11 cellular contexts compared by ENCODE assay signal in genomic region chr2:227480528-227480927, GRCh38. TPM values are rescaled to one million over a fixed set of nuclear protein-coding genes. Genes with fewer than 3 reads are reported as not detected.
A peak's percentile ranks its signal among the peaks of the same experiment; 100 is the strongest.
DNase-seq lines count a peak whose midpoint lies in the region; ATAC-seq, FAIRE-seq and TF ChIP-seq lines count a peak whose summit lies in the region.
"Had no signal": no experiment of that assay in that cellular context is flagged by ENCODE, and none has a peak within 500 bp of the region (broad histone marks: within the 10 kb centered on the region; RNA-seq: fewer than 3 reads in every experiment).

No MANE protein-coding gene starts in this region.

- H4K8ac ChIP-seq in mesenchymal stem cell (ENCODE audit: low read length) = no peak overlapping the region

- TF ChIP-seq CTCF in esophagus muscularis mucosa (IDR thresholded peaks at IDR 0.05) = no peak

- intact Hi-C loops in esophagus muscularis mucosa (cut with DNase I) = loop anchor here (5.0 kb wide), 1 partner anchor 37 kb away; no protein-coding TSS in a partner anchor

- H3K4me3 ChIP-seq in mesenchymal stem cell (ENCODE audit: insufficient read depth in 1 of 2, low read depth in 1 of 2, low read length in 2 of 2) (no peak overlapping the region), esophagus muscularis mucosa (no peak overlapping the region)

- H3K79me1 ChIP-seq in mesenchymal stem cell (replicated peaks; ENCODE audit: low read length, poor library complexity, severe bottlenecking) = no peaks in the 10 kb centered on the region

- H3K9me3 ChIP-seq in mesenchymal stem cell (ENCODE audit: control insufficient read depth, low read length) (no peaks in the 10 kb centered on the region), esophagus muscularis mucosa (no peaks in the 10 kb centered on the region)

- H3K18ac ChIP-seq in mesenchymal stem cell (ENCODE audit: low read depth in 1 of 2, low read length in 2 of 2) = no peak overlapping the region

- H3K27ac ChIP-seq in mesenchymal stem cell (ENCODE audit: low read length, poor library complexity, severe bottlenecking) (no peak overlapping the region), esophagus muscularis mucosa (replicated peaks in 1 of 4) (no peak overlapping the region)

- H3K4me1 ChIP-seq in mesenchymal stem cell (ENCODE audit: control insufficient read depth, insufficient read depth, low read depth, low read length) (peaks cover 1% of the 10 kb centered on the region), esophagus muscularis mucosa (peaks cover 4 to 68% (median 59%) of the 10 kb centered on the region in 4 donors)

- no peak overlapping the region for H3K14ac ChIP-seq in mesenchymal stem cell (ENCODE audit: low read length in 2 of 2)

- no peak for FAIRE-seq in HTR-8/SVneo (lab: Jason Lieb, UNC)

- peak; percentile 30 for ATAC-seq in GM18505 (IDR thresholded peaks at IDR 0.05; ENCODE audit: unreplicated experiment)
- peak; percentile 36 for ATAC-seq in GM21447 (IDR thresholded peaks at IDR 0.05; ENCODE audit: unreplicated experiment)
- peak; percentile 27 for ATAC-seq in HG03565 (IDR thresholded peaks at IDR 0.05; ENCODE audit: unreplicated experiment)

- H2AK5ac ChIP-seq in mesenchymal stem cell (ENCODE audit: low read length, severe bottlenecking) = no peak overlapping the region

- POLR2A ChIA-PET in HEK293T (lab: Yijun Ruan, JAX) = no interaction called here

- H4K91ac ChIP-seq in mesenchymal stem cell (ENCODE audit: low read length) = no peak overlapping the region

- CTCF ChIA-PET in HEK293T (lab: Yijun Ruan, JAX) = no interaction called here

- H3K4ac ChIP-seq in mesenchymal stem cell (ENCODE audit: low read depth in 1 of 2, low read length in 2 of 2) = no peak overlapping the region

- TF ChIP-seq EP300 in esophagus muscularis mucosa (IDR thresholded peaks at IDR 0.05) = no peak

- DNase-seq in mesenchymal stem cell = no peak
- DNase-seq in HTR-8/SVneo (ENCODE audit: insufficient read length, low spot score) = no peak
- DNase-seq in esophagus muscularis mucosa (ENCODE audit: extremely low spot score) = no peak
- DNase-seq in HEK293T (ENCODE audit: extremely low spot score) = no peak
- no peak for DNase-seq in NCI-H1930 (lab: John Stamatoyannopoulos, UW)
- DNase-seq: DMS79 treated with DMSO at 0.1 percent for 48 hours; effector memory CD4-positive, alpha-beta T cell; posterior cingulate gyrus had no signal

- H3K27me3 ChIP-seq in mesenchymal stem cell (ENCODE audit: control insufficient read depth in 1 of 2, insufficient read depth in 1 of 2, low read length in 2 of 2) = no peaks in the 10 kb centered on the region
- H3K27me3 ChIP-seq in esophagus muscularis mucosa = no peaks in the 10 kb centered on the region

- no peak overlapping the region for H2BK5ac ChIP-seq in mesenchymal stem cell (ENCODE audit: low read depth, low read length, poor library complexity, severe bottlenecking)

- no peak for TF ChIP-seq POLR2A in GM18505 (IDR thresholded peaks at IDR 0.05; ENCODE audit: borderline replicate concordance, extremely low read depth, insufficient read depth, insufficient read length)
- TF ChIP-seq POLR2A in esophagus muscularis mucosa (IDR thresholded peaks at IDR 0.05; ENCODE audit: low read depth) = no peak

- H3K9ac ChIP-seq in mesenchymal stem cell (ENCODE audit: low read length) = peak overlapping the region; percentile 31

- no peak overlapping the region for H3K4me2 ChIP-seq in mesenchymal stem cell (ENCODE audit: low read length, poor library complexity, severe bottlenecking)

- no peak overlapping the region for H2BK15ac ChIP-seq in mesenchymal stem cell (ENCODE audit: low read depth, poor library complexity, severe bottlenecking)

- H2BK120ac ChIP-seq in mesenchymal stem cell (ENCODE audit: low read depth, low read length) = no peak overlapping the region

- H3K36me3 ChIP-seq in mesenchymal stem cell (ENCODE audit: control insufficient read depth in 1 of 2, insufficient read depth in 2 of 2, low read depth in 1 of 2, low read length in 2 of 2) (no peaks in the 10 kb centered on the region), esophagus muscularis mucosa (no peaks in the 10 kb centered on the region)

- no peak overlapping the region for H2BK12ac ChIP-seq in mesenchymal stem cell (ENCODE audit: low read length in 2 of 2)

- 100% methylated on average over 1 of the region's 2 CpGs for WGBS in mesenchymal stem cell
- 77% methylated on average over 2 of the region's 2 CpGs for WGBS in esophagus muscularis mucosa

- H2AFZ ChIP-seq in mesenchymal stem cell (ENCODE audit: low read depth, low read length) = no peak overlapping the region

- no peak overlapping the region for H3K23ac ChIP-seq in mesenchymal stem cell (ENCODE audit: low read length in 2 of 2)

TF ChIP-seq in HEK293T, 16 proteins besides CTCF, POLR2A, EP300 and RAD21:
- TF ChIP-seq SP1 (IDR thresholded peaks at IDR 0.05) (no peak), TARDBP (IDR thresholded peaks at IDR 0.05) (no peak), FOXA1 (IDR thresholded peaks at IDR 0.05) (no peak)
TF ChIP-seq in HEK293T: peak in this region for 0.

RNA-seq across cellular contexts. Expression of gene AGFG1, which starts 8.6 kb away (rescaled TPM):
- 33.6 TPM for polyA plus RNA-seq in mesenchymal stem cell (2013, experiment 1 of 2)
- 33.5 TPM for polyA plus RNA-seq in mesenchymal stem cell (2013, experiment 2 of 2)
- total RNA-seq in esophagus muscularis mucosa = 10 to 100 TPM; 27.4 to 73.4 (median 52.7) TPM
